In genomic region chr20:6868864-6869263, GRCh38 we compare ENCODE assay signal across 19 cellular contexts.
A peak's percentile ranks its signal among the peaks of the same experiment; 100 is the strongest.
DNase-seq lines count a peak whose midpoint lies in the region; ATAC-seq and TF ChIP-seq lines count a peak whose summit lies in the region.
"Had no signal": no experiment of that assay in that cellular context is flagged by ENCODE, and none has a peak within 500 bp of the region (broad histone marks: within the 10 kb centered on the region; RNA-seq: fewer than 3 reads in every experiment).

No MANE protein-coding gene starts in this region.

- H3K4me3 ChIP-seq in coronary artery, result no peak overlapping the region
- H3K4me3 ChIP-seq in CD8-positive, alpha-beta T cell (ENCODE audit: low read depth, low read length), result no peak overlapping the region
- H3K4me3 ChIP-seq: A549, SK-N-MC had no signal

- H3K27me3 Mint-ChIP-seq in CD8-positive, alpha-beta T cell (ENCODE audit: low read depth), result no peaks in the 10 kb centered on the region
- H3K27me3 Mint-ChIP-seq: CD4-positive, alpha-beta T cell had no signal

- POLR2A ChIA-PET in CD8-positive, alpha-beta T cell (lab: Charles Lee), result no interaction called here

- H3K27ac Mint-ChIP-seq in CD8-positive, alpha-beta T cell, result no peak overlapping the region
- H3K27ac Mint-ChIP-seq: CD4-positive, alpha-beta T cell had no signal

- no peak for TF ChIP-seq CTCF in coronary artery (IDR thresholded peaks at IDR 0.05)
- TF ChIP-seq CTCF in CD8-positive, alpha-beta T cell (IDR thresholded peaks at IDR 0.05), result no peak

- no peak for ATAC-seq in CD8-positive, alpha-beta T cell
- ATAC-seq: A549 had no signal

- DNase-seq in KG1 (lab: John Stamatoyannopoulos, UW), result peak; percentile 45
- peak; percentile 6 for DNase-seq in NOMO-1 treated with dmso at 0.1 percent for 144 hours (lab: John Stamatoyannopoulos, UW; ENCODE audit: unreplicated experiment)
- peak; percentile 10 for DNase-seq in glomerular visceral epithelial cell (ENCODE audit: extremely low spot score)
- peak; percentile 46 for DNase-seq in renal cortical epithelial cell (ENCODE audit: low read depth)
- DNase-seq in HK-2 (ENCODE audit: unreplicated experiment), result no peak
- DNase-seq in coronary artery (ENCODE audit: low spot score), result no peak
- DNase-seq in CD8-positive, alpha-beta T cell, result no peak
- DNase-seq: Calu3; CD4-positive, alpha-beta T cell; DMS53; H9; IMR-90; NCI-H1417; NCI-H187; NCI-H2107; NCI-H510A treated with DMSO at 0.1 percent for 48 hours; SHP77 had no signal

- intact Hi-C loops in CD8-positive, alpha-beta T cell (cut with DNase I, micrococcal nuclease), result no loop called here

- H3K4me3 Mint-ChIP-seq in CD8-positive, alpha-beta T cell, result no peak overlapping the region
- H3K4me3 Mint-ChIP-seq: CD4-positive, alpha-beta T cell; H9 had no signal

- no peaks in the 10 kb centered on the region for H3K27me3 ChIP-seq in CD8-positive, alpha-beta T cell (ENCODE audit: insufficient read depth, low read length)

- no peaks in the 10 kb centered on the region for H3K36me3 Mint-ChIP-seq in CD8-positive, alpha-beta T cell

- no peaks in the 10 kb centered on the region for H3K9me3 ChIP-seq in CD8-positive, alpha-beta T cell (ENCODE audit: low read length)
- H3K9me3 ChIP-seq: A549 had no signal

- H3K36me3 ChIP-seq in CD8-positive, alpha-beta T cell (ENCODE audit: insufficient read depth, low read length), result no peaks in the 10 kb centered on the region

- H3K4me1 ChIP-seq in CD8-positive, alpha-beta T cell (ENCODE audit: insufficient read depth, low read length), result no peaks in the 10 kb centered on the region
- H3K4me1 ChIP-seq: A549 had no signal

- CTCF ChIA-PET in CD8-positive, alpha-beta T cell (lab: Charles Lee), result no interaction called here

- H3K9me3 Mint-ChIP-seq in CD8-positive, alpha-beta T cell, result no peaks in the 10 kb centered on the region
- H3K9me3 Mint-ChIP-seq: CD4-positive, alpha-beta T cell; H9 had no signal

- H3K27ac ChIP-seq in coronary artery, result no peak overlapping the region
- H3K27ac ChIP-seq in CD8-positive, alpha-beta T cell (ENCODE audit: low read depth, low read length), result no peak overlapping the region
- H3K27ac ChIP-seq: A549, SK-N-MC had no signal

- no peaks in the 10 kb centered on the region for H3K4me1 Mint-ChIP-seq in CD8-positive, alpha-beta T cell (ENCODE audit: low read depth)

Comparison
In these comparisons a context has a peak if more than half of its experiments do, and no peak if none do; other contexts are left out.
1. DNase-seq: peak in KG1 (single experiment), NOMO-1 treated with dmso at 0.1 percent for 144 hours (single experiment), glomerular visceral epithelial cell (single experiment) and renal cortical epithelial cell (single experiment); none in HK-2 (single experiment), coronary artery (single experiment) and CD8-positive, alpha-beta T cell (0 of 7).